1 cellular context compared by ENCODE assay signal in genomic region chr11:2699531-2700414, GRCh38.
A peak's percentile ranks its signal among the peaks of the same experiment; 100 is the strongest.
TF ChIP-seq lines count a peak whose summit lies in the region.

Gene KCNQ1OT1, minus strand, starts transcription at chr11:2699994.

TF ChIP-seq in HepG2, 621 proteins besides CTCF, POLR2A, EP300 and RAD21 (continued from another document and continues in another):
- TF ChIP-seq ZNF281 (CRISPR knock-in tag; IDR thresholded peaks at IDR 0.05; ENCODE audit: borderline replicate concordance) (peak; percentile 93), TOE1 (CRISPR knock-in tag; IDR thresholded peaks at IDR 0.05) (no peak), CCAR2 (optimal IDR thresholded peaks at IDR 0.05; ENCODE audit: low read depth, low read length) (no peak), ZNF639 (CRISPR knock-in tag; conservative IDR thresholded peaks at IDR 0.05) (peak; percentile 62; the same call in 1 of the 2 replicates), BCL3 (CRISPR knock-in tag; IDR thresholded peaks at IDR 0.05) (peak; percentile 80; the same call in 1 of the 2 replicates), MEIS1 (CRISPR knock-in tag; IDR thresholded peaks at IDR 0.05; ENCODE audit: borderline replicate concordance) (no peak), GLMP (CRISPR knock-in tag; IDR thresholded peaks at IDR 0.05; ENCODE audit: borderline replicate concordance) (no peak), ETV6 (CRISPR knock-in tag; conservative IDR thresholded peaks at IDR 0.05) (no peak), ISL2 (CRISPR knock-in tag; IDR thresholded peaks at IDR 0.05) (peak; percentile 81), KLF9 (CRISPR knock-in tag; IDR thresholded peaks at IDR 0.05; ENCODE audit: low read depth) (peak; percentile 59; the same call in 1 of the 2 replicates), HMGXB3 (CRISPR knock-in tag; IDR thresholded peaks at IDR 0.05; ENCODE audit: borderline replicate concordance) (peak; percentile 91), MAX (IDR thresholded peaks at IDR 0.05) (peak; percentile 77), ZNF709 (CRISPR knock-in tag; IDR thresholded peaks at IDR 0.05) (peak; percentile 92; the same call in 1 of the 2 replicates), HDAC6 (IDR thresholded peaks at IDR 0.05; ENCODE audit: low read depth, low read length) (no peak), FOXA3 (CRISPR knock-in tag; IDR thresholded peaks at IDR 0.05) (peak; percentile 61), ARHGAP35 (CRISPR knock-in tag; IDR thresholded peaks at IDR 0.05; ENCODE audit: borderline replicate concordance) (peak; percentile 83), HNRNPLL (IDR thresholded peaks at IDR 0.05; ENCODE audit: low read depth, low read length, poor library complexity, severe bottlenecking) (no peak), ZNF18 (CRISPR knock-in tag; IDR thresholded peaks at IDR 0.05; ENCODE audit: insufficient replicate concordance) (peak; percentile 85), GZF1 (CRISPR knock-in tag; IDR thresholded peaks at IDR 0.05) (no peak), RFX5 (IDR thresholded peaks at IDR 0.05; ENCODE audit: low read depth, low read length) (peak; percentile 96), SRF (IDR thresholded peaks at IDR 0.05; ENCODE audit: low read depth, low read length) (no peak), MYC (CRISPR knock-in tag; IDR thresholded peaks at IDR 0.05; ENCODE audit: borderline replicate concordance) (peak; percentile 87; the same call in 1 of the 2 replicates), ATF3 (CRISPR knock-in tag; IDR thresholded peaks at IDR 0.05) (peak; percentile 57; the same call in 1 of the 2 replicates), ZNF775 (CRISPR knock-in tag; IDR thresholded peaks at IDR 0.05; ENCODE audit: borderline replicate concordance) (no peak), PRDM10 (CRISPR knock-in tag; IDR thresholded peaks at IDR 0.05; ENCODE audit: low read depth) (0 out of 2 replicates have a peak, but pooled peaks have one; percentile 50), BRF2 (CRISPR knock-in tag; IDR thresholded peaks at IDR 0.05) (peak; percentile 86), ZNF280D (CRISPR knock-in tag; IDR thresholded peaks at IDR 0.05) (peak; percentile 67; the same call in 1 of the 2 replicates), ZNF12 (CRISPR knock-in tag; IDR thresholded peaks at IDR 0.05) (peak; percentile 30; the same call in 1 of the 2 replicates), CBX2 (IDR thresholded peaks at IDR 0.05; ENCODE audit: low read depth, low read length) (no peak), CBX2 (CRISPR knock-in tag; IDR thresholded peaks at IDR 0.05; ENCODE audit: low read depth) (no peak), ZMYM3 (CRISPR knock-in tag; IDR thresholded peaks at IDR 0.05) (peak; percentile 53; the same call in 1 of the 2 replicates), HNF4A (CRISPR knock-in tag; IDR thresholded peaks at IDR 0.05) (no peak), AKAP8 (CRISPR knock-in tag; IDR thresholded peaks at IDR 0.05) (peak; percentile 65; the same call in 1 of the 2 replicates), KDM2A (CRISPR knock-in tag; IDR thresholded peaks at IDR 0.05; ENCODE audit: borderline replicate concordance, low read depth) (peak; percentile 87), SP5 (CRISPR knock-in tag; IDR thresholded peaks at IDR 0.05; ENCODE audit: borderline replicate concordance, low read depth) (peak; percentile 34; the same call in 1 of the 2 replicates)
